In genomic region chr10:1206101-1206500, GRCh38 we compare ENCODE assay signal across 19 cellular contexts.
"Had no signal": no experiment of that assay in that cellular context is flagged by ENCODE, and none has a peak within 500 bp of the region (broad histone marks: within the 10 kb centered on the region; RNA-seq: fewer than 3 reads in every experiment).

No MANE protein-coding gene starts in this region.

- H3K36me3 Mint-ChIP-seq: IgD-negative memory B cell had no signal

- DNase-seq: Kasumi-1, MM.1S, NCI-H1092 treated with DMSO at 0.1 percent for 48 hours, NCI-H1436, NCI-H187, NCI-H2029 treated with DMSO at 0.1 percent for 48 hours, NCI-H2227 treated with DMSO at 0.1 percent for 48 hours, NCI-H524, NCI-H526 treated with DMSO at 0.1 percent for 48 hours, NCI-H748 treated with DMSO at 0.1 percent for 48 hours, Right ventricle myocardium superior, RPMI8226, SIG-M5 had no signal

- H3K9me3 Mint-ChIP-seq: IgD-negative memory B cell had no signal

- H3K4me3 ChIP-seq: K562, SJSA1, SK-N-MC had no signal

- H3K4me1 Mint-ChIP-seq: IgD-negative memory B cell had no signal

- ATAC-seq: K562 had no signal

- H3K36me3 ChIP-seq: SJSA1 had no signal

- H3K9ac ChIP-seq: KMS-11 had no signal

- H3K4me2 ChIP-seq: KMS-11 had no signal

- H3K4me1 ChIP-seq: SJSA1 had no signal

- H3K9me3 ChIP-seq: SJSA1 had no signal

- H3K27ac ChIP-seq: HL-60, KMS-11, SJSA1, SK-N-MC had no signal

- H3K27ac Mint-ChIP-seq: IgD-negative memory B cell had no signal

- H3K27me3 Mint-ChIP-seq: IgD-negative memory B cell had no signal
